In the genomic region with DNA sequence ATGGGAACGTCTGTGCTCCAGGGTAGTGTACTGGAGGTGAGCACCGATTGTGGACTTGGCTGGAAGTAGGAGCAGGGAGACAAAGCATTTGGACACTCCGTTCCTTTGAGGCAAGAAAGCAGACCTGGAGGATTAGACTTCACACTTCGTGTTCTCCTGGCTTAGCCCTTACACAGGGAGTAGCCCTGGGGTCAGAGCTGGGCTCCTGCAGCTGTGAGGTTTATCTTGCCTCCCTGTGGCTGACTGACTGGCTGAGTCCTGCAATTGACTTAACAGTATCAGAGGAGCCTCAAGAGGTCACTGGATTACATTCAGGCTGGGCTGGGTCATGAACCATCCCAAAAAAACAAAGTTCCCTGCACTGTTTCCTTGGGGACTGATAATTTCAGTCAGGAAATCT, we compare ENCODE assay signal across 15 cellular contexts. TPM values are rescaled to one million over a fixed set of nuclear protein-coding genes. Genes with fewer than 3 reads are reported as not detected.
DNase-seq lines count a peak whose midpoint lies in the region; ATAC-seq and TF ChIP-seq lines count a peak whose summit lies in the region.
"Had no signal": no experiment of that assay in that cellular context is flagged by ENCODE, and none has a peak within 500 bp of the region (broad histone marks: within the 10 kb centered on the region; RNA-seq: fewer than 3 reads in every experiment).

No MANE protein-coding gene starts in this region.

- no peaks in the 10 kb centered on the region for H3K27me3 ChIP-seq in uterus

- peaks cover 40% of the 10 kb centered on the region for H3K36me3 Mint-ChIP-seq in nephron progenitor cell (ENCODE audit: low read depth)

- no peaks in the 10 kb centered on the region for H3K36me3 ChIP-seq in uterus

- no peaks in the 10 kb centered on the region for H3K27me3 Mint-ChIP-seq in nephron progenitor cell (ENCODE audit: low read depth, poor library complexity)
- H3K27me3 Mint-ChIP-seq: activated naive CD8-positive, alpha-beta T cell treated with anti-CD3 and anti-CD28 coated beads, Interleukin-2, amount 10 ng/mL, durations not matched to agents 7 days and 5 days had no signal

- H3K27ac Mint-ChIP-seq in nephron progenitor cell, result peak overlapping the region; percentile 63
- H3K27ac Mint-ChIP-seq: activated naive CD8-positive, alpha-beta T cell treated with anti-CD3 and anti-CD28 coated beads, Interleukin-2, amount 10 ng/mL, durations not matched to agents 7 days and 5 days had no signal

- TF ChIP-seq CTCF in nephron progenitor cell (IDR thresholded peaks at IDR 0.05) (no peak), uterus (IDR thresholded peaks at IDR 0.05) (no peak)

- DNase-seq in activated effector memory CD4-positive, alpha-beta T cell treated with anti-CD3 and anti-CD28 coated beads, Interleukin-2, amount 50 U/mL, for 16 hours, result peak; percentile 34
- DNase-seq in activated effector memory CD4-positive, alpha-beta T cell treated with Interleukin-2 at 50 U/mL for 16 hours, result no peak
- DNase-seq in Right ventricle myocardium superior (no peak), nephron progenitor cell (no peak), uterus (peak in 1 of 2 donors; percentile 15), KBM-7 (no peak), kidney tubule cell (ENCODE audit: low spot score) (no peak), amniotic stem cell (lab: John Stamatoyannopoulos, UW) (no peak)
- DNase-seq: 8988T; activated naive CD8-positive, alpha-beta T cell treated with anti-CD3 and anti-CD28 coated beads, Interleukin-2, amount 10 ng/mL, durations not matched to agents 7 days and 5 days; GF-D8; KG1; NCI-H1436 treated with DMSO at 0.1 percent for 48 hours; NCI-H526 treated with DMSO at 0.1 percent for 48 hours; SHP77 had no signal

- H3K4me1 Mint-ChIP-seq in nephron progenitor cell, result peaks cover 74% of the 10 kb centered on the region

- no peaks in the 10 kb centered on the region for H3K9me3 Mint-ChIP-seq in nephron progenitor cell
- H3K9me3 Mint-ChIP-seq: activated naive CD8-positive, alpha-beta T cell treated with anti-CD3 and anti-CD28 coated beads, Interleukin-2, amount 10 ng/mL, durations not matched to agents 7 days and 5 days had no signal

- peak; percentile 63 for ATAC-seq in Right ventricle myocardium superior (ENCODE audit: poor library complexity)

- no peak for TF ChIP-seq POLR2A in uterus (IDR thresholded peaks at IDR 0.05)

- H3K27ac ChIP-seq in uterus, result peak overlapping the region; percentile 60 to 69

- no peaks in the 10 kb centered on the region for H3K9me3 ChIP-seq in uterus

- H3K4me1 ChIP-seq in uterus, result peaks cover 18 to 31% of the 10 kb centered on the region in 2 donors

- in situ Hi-C loops in KBM-7 (cut with MboI; ENCODE audit: low pct_unique_long_range_greater_than_20kb, low sequenced_read_pairs), result no loop called here

- no peak overlapping the region for H3K4me3 ChIP-seq in uterus

- peak overlapping the region; percentile 12 for H3K4me3 Mint-ChIP-seq in nephron progenitor cell
- H3K4me3 Mint-ChIP-seq: activated naive CD8-positive, alpha-beta T cell treated with anti-CD3 and anti-CD28 coated beads, Interleukin-2, amount 10 ng/mL, durations not matched to agents 7 days and 5 days had no signal

- intact Hi-C loops in Right ventricle myocardium superior (cut with DNase I), result no loop called here
- intact Hi-C loops in uterus (cut with DNase I; ENCODE audit: low total_unique reads), result no loop called here

RNA-seq across cellular contexts. Expression of a gene that starts 37.1 kb away (rescaled TPM):
- total RNA-seq in Right ventricle myocardium superior (280 TPM), uterus (100 to 1,000 TPM in 2 of 4 donors, 10 to 100 TPM in 2; 61.5 to 407 (median 103) TPM)
